ENCODE assay signal across 8 cellular contexts in genomic region chr16:31471241-31471874, GRCh38. TPM values are rescaled to one million over a fixed set of nuclear protein-coding genes. Genes with fewer than 3 reads are reported as not detected.
A peak's percentile ranks its signal among the peaks of the same experiment; 100 is the strongest.
DNase-seq lines count a peak whose midpoint lies in the region; ATAC-seq and TF ChIP-seq lines count a peak whose summit lies in the region.
"Had no signal": no experiment of that assay in that cellular context is flagged by ENCODE, and none has a peak within 500 bp of the region (broad histone marks: within the 10 kb centered on the region; RNA-seq: fewer than 3 reads in every experiment).

No MANE protein-coding gene starts in this region.

- H3K9me3 ChIP-seq in cardiac muscle cell (ENCODE audit: low read depth) (no peaks in the 10 kb centered on the region), iPS-20b (ENCODE audit: insufficient read depth, low read depth, low read length) (no peaks in the 10 kb centered on the region), upper lobe of right lung (no peaks in the 10 kb centered on the region)

- intact Hi-C loops in left ventricle myocardium superior (cut with micrococcal nuclease) (no loop called here), upper lobe of right lung (cut with DNase I) (no loop called here)

- DNase-seq in cardiac muscle cell (ENCODE audit: low read depth in 1 of 2, low spot score in 1 of 2): peak in 1 of 2 donors; percentile 12
- DNase-seq in left ventricle myocardium superior: no peak
- DNase-seq in upper lobe of right lung: no peak
- DNase-seq in SW 1271 (lab: John Stamatoyannopoulos, UW): no peak
- DNase-seq: CD4-positive, CD25-positive, alpha-beta regulatory T cell; GOT3 had no signal

- H3K9ac ChIP-seq in iPS-20b (ENCODE audit: low read depth, low read length): peak overlapping the region; percentile 9; the same call in 1 of the 2 replicates

- peaks cover 7% of the 10 kb centered on the region for H3K4me1 ChIP-seq in cardiac muscle cell (ENCODE audit: low read depth)
- H3K4me1 ChIP-seq in iPS-20b (ENCODE audit: insufficient read depth, low read length): peaks cover 5% of the 10 kb centered on the region; the same call in 1 of the 2 replicates
- H3K4me1 ChIP-seq in upper lobe of right lung: peaks cover 10% of the 10 kb centered on the region

- H3K27me3 ChIP-seq in cardiac muscle cell (peaks cover 24% of the 10 kb centered on the region), iPS-20b (ENCODE audit: insufficient read depth, low read length) (peaks cover 57% of the 10 kb centered on the region), upper lobe of right lung (no peaks in the 10 kb centered on the region)

- TF ChIP-seq CTCF in cardiac muscle cell (IDR thresholded peaks at IDR 0.05; ENCODE audit: low read depth, low read length): no peak
- no peak for TF ChIP-seq CTCF in upper lobe of right lung (IDR thresholded peaks at IDR 0.05)

- ATAC-seq in left ventricle myocardium superior: no peak
- ATAC-seq in upper lobe of right lung: no peak
- ATAC-seq in GM21737 (IDR thresholded peaks at IDR 0.05; ENCODE audit: unreplicated experiment): no peak

- H3K4me3 ChIP-seq in cardiac muscle cell (peak overlapping the region; percentile 65), iPS-20b (ENCODE audit: low read length) (peak overlapping the region; percentile 75), upper lobe of right lung (peak overlapping the region; percentile 62)

- peak overlapping the region; percentile 62 for H3K27ac ChIP-seq in cardiac muscle cell
- H3K27ac ChIP-seq in iPS-20b (ENCODE audit: low read length): no peak overlapping the region
- peak overlapping the region; percentile 86 for H3K27ac ChIP-seq in upper lobe of right lung

- peaks cover 13% of the 10 kb centered on the region for H3K36me3 ChIP-seq in cardiac muscle cell
- no peaks in the 10 kb centered on the region for H3K36me3 ChIP-seq in iPS-20b (ENCODE audit: insufficient read depth, low read depth, low read length)
- peaks cover 13% of the 10 kb centered on the region for H3K36me3 ChIP-seq in upper lobe of right lung

RNA-seq across cellular contexts. Expression of gene TGFB1I1, which starts 0.6 kb away (rescaled TPM):
- total RNA-seq in cardiac muscle cell (39.1 and 42.4 TPM in 2 replicates), left ventricle myocardium superior (13.6 TPM), upper lobe of right lung (49.9 TPM)
- 54.0 and 55.8 TPM in 2 replicates for polyA plus RNA-seq in cardiac muscle cell

RNA-seq across cellular contexts. Expression of gene SLC5A2, which starts 11.6 kb away (rescaled TPM):
- 0.36 TPM in 1 of 2 replicates, not detected in the other for total RNA-seq in cardiac muscle cell
- polyA plus RNA-seq in cardiac muscle cell: 3.4 and 4.9 TPM in 2 replicates
- not detected for total RNA-seq in left ventricle myocardium superior
- total RNA-seq in upper lobe of right lung: 3.1 TPM

RNA-seq across cellular contexts. Expression of gene ARMC5, which starts 12.1 kb away (rescaled TPM):
- total RNA-seq in cardiac muscle cell (19.7 and 21.7 TPM in 2 replicates), left ventricle myocardium superior (5.4 TPM), upper lobe of right lung (10.8 TPM)
- polyA plus RNA-seq in cardiac muscle cell: 26.0 and 28.7 TPM in 2 replicates

RNA-seq across cellular contexts. Expression of gene ZNF843, which starts 28.8 kb away (rescaled TPM):
- total RNA-seq in cardiac muscle cell (10.3 and 14.0 TPM in 2 replicates), left ventricle myocardium superior (1.6 TPM), upper lobe of right lung (0.84 TPM)
- 4.1 and 4.3 TPM in 2 replicates for polyA plus RNA-seq in cardiac muscle cell

RNA-seq across cellular contexts. Expression of gene RUSF1, which starts 36.8 kb away (rescaled TPM):
- 112 and 113 TPM in 2 replicates for total RNA-seq in cardiac muscle cell
- 54.0 and 58.5 TPM in 2 replicates for polyA plus RNA-seq in cardiac muscle cell
- total RNA-seq in left ventricle myocardium superior: 18.9 TPM
- 62.8 TPM for total RNA-seq in upper lobe of right lung
